8 cellular contexts compared by ENCODE assay signal in genomic region chr4:173170210-173170778, GRCh38. TPM values are rescaled to one million over a fixed set of nuclear protein-coding genes. Genes with fewer than 3 reads are reported as not detected.
DNase-seq lines count a peak whose midpoint lies in the region; ATAC-seq lines count a peak whose summit lies in the region.

No MANE protein-coding gene starts in this region.

- no peaks in the 10 kb centered on the region for H3K36me3 Mint-ChIP-seq in activated CD4-positive, alpha-beta memory T cell treated with anti-CD3 and anti-CD28 coated beads for 36 hours
- peaks cover 8% of the 10 kb centered on the region for H3K36me3 Mint-ChIP-seq in stimulated activated effector memory CD8-positive, alpha-beta T cell treated with anti-CD3 and anti-CD28 coated beads, Interleukin-12 subunit alpha, Interleukin-12 subunit beta, amount 100 ng/mL, for 72 hours

- no peaks in the 10 kb centered on the region for H3K27me3 Mint-ChIP-seq in activated CD4-positive, alpha-beta memory T cell treated with anti-CD3 and anti-CD28 coated beads for 36 hours

- POLR2A ChIA-PET in activated CD4-positive, alpha-beta memory T cell treated with anti-CD3 and anti-CD28 coated beads for 36 hours (lab: Charles Lee), result interaction anchor here (0.8 kb wide), 1 partner anchor 9 kb away, joined by 3 read pairs; no protein-coding TSS in a partner anchor

- CTCF ChIA-PET in activated CD4-positive, alpha-beta memory T cell treated with anti-CD3 and anti-CD28 coated beads for 36 hours (lab: Charles Lee), result interaction anchor here (0.6 to 5.0 kb wide), 7 partner anchors 12 to 307 kb away, joined by 3 to 19 read pairs (median 4); no protein-coding TSS in a partner anchor

- H3K4me3 Mint-ChIP-seq in activated CD4-positive, alpha-beta memory T cell treated with anti-CD3 and anti-CD28 coated beads for 36 hours, result peak overlapping the region; percentile 84
- peak overlapping the region; percentile 73 for H3K4me3 Mint-ChIP-seq in stimulated activated effector memory CD8-positive, alpha-beta T cell treated with anti-CD3 and anti-CD28 coated beads, Interleukin-12 subunit alpha, Interleukin-12 subunit beta, amount 100 ng/mL, for 72 hours

- H3K27ac Mint-ChIP-seq in activated CD4-positive, alpha-beta memory T cell treated with anti-CD3 and anti-CD28 coated beads for 36 hours, result peak overlapping the region; percentile 55
- peak overlapping the region; percentile 81 for H3K27ac Mint-ChIP-seq in stimulated activated effector memory CD8-positive, alpha-beta T cell treated with anti-CD3 and anti-CD28 coated beads, Interleukin-12 subunit alpha, Interleukin-12 subunit beta, amount 100 ng/mL, for 72 hours

- peaks cover 50% of the 10 kb centered on the region for H3K4me1 Mint-ChIP-seq in activated CD4-positive, alpha-beta memory T cell treated with anti-CD3 and anti-CD28 coated beads for 36 hours (ENCODE audit: low read depth)
- peaks cover 46% of the 10 kb centered on the region for H3K4me1 Mint-ChIP-seq in stimulated activated effector memory CD8-positive, alpha-beta T cell treated with anti-CD3 and anti-CD28 coated beads, Interleukin-12 subunit alpha, Interleukin-12 subunit beta, amount 100 ng/mL, for 72 hours

- ATAC-seq in stimulated activated effector memory CD8-positive, alpha-beta T cell treated with anti-CD3 and anti-CD28 coated beads, Interleukin-12 subunit alpha, Interleukin-12 subunit beta, amount 100 ng/mL, for 72 hours, result no peak
- no peak for ATAC-seq in HG03175 (IDR thresholded peaks at IDR 0.05; ENCODE audit: unreplicated experiment)
- no peak for ATAC-seq in GM18870 (IDR thresholded peaks at IDR 0.05; ENCODE audit: unreplicated experiment)

- peak overlapping the region; percentile 86 for H3K4me3 ChIP-seq in iPS-11a (ENCODE audit: low read depth, low read length)

- intact Hi-C loops in activated CD4-positive, alpha-beta memory T cell treated with anti-CD3 and anti-CD28 coated beads for 36 hours (cut with micrococcal nuclease), result no loop called here

- DNase-seq in HT-29 (ENCODE audit: low spot score) (peak; percentile 7), NOMO-1 treated with DMSO at 0.1 percent for 48 hours (lab: John Stamatoyannopoulos, UW; ENCODE audit: unreplicated experiment) (no peak)
- DNase-seq in activated CD4-positive, alpha-beta memory T cell treated with anti-CD3 and anti-CD28 coated beads for 36 hours, result no peak
- DNase-seq in stimulated activated effector memory CD8-positive, alpha-beta T cell treated with anti-CD3 and anti-CD28 coated beads, Interleukin-12 subunit alpha, Interleukin-12 subunit beta, amount 100 ng/mL, for 72 hours (ENCODE audit: low spot score in 2 of 2), result no peak
- DNase-seq in stimulated activated naive CD4-positive, alpha-beta T cell (lab: John Stamatoyannopoulos, UW), result no peak

- no peaks in the 10 kb centered on the region for H3K9me3 Mint-ChIP-seq in activated CD4-positive, alpha-beta memory T cell treated with anti-CD3 and anti-CD28 coated beads for 36 hours
- H3K9me3 Mint-ChIP-seq in stimulated activated effector memory CD8-positive, alpha-beta T cell treated with anti-CD3 and anti-CD28 coated beads, Interleukin-12 subunit alpha, Interleukin-12 subunit beta, amount 100 ng/mL, for 72 hours, result no peaks in the 10 kb centered on the region

RNA-seq across cellular contexts. Expression of gene GALNT7, which starts 1.7 kb away (rescaled TPM):
- 14.4 and 15.4 TPM in 2 replicates for total RNA-seq in HT-29 (2014; rRNA removed; shearing (Covaris generic))
- total RNA-seq in activated CD4-positive, alpha-beta memory T cell treated with anti-CD3 and anti-CD28 coated beads for 36 hours, result 10 to 100 TPM; 14.4 to 16.0 TPM
